In genomic region chr7:116834815-116835533, GRCh38 we compare ENCODE assay signal across 16 cellular contexts. TPM values are rescaled to one million over a fixed set of nuclear protein-coding genes. Genes with fewer than 3 reads are reported as not detected.
DNase-seq lines count a peak whose midpoint lies in the region; ATAC-seq and TF ChIP-seq lines count a peak whose summit lies in the region.
"Had no signal": no experiment of that assay in that cellular context is flagged by ENCODE, and none has a peak within 500 bp of the region (broad histone marks: within the 10 kb centered on the region; RNA-seq: fewer than 3 reads in every experiment).

No MANE protein-coding gene starts in this region.

- no peak overlapping the region for H3K27ac Mint-ChIP-seq in activated naive CD8-positive, alpha-beta T cell treated with anti-CD3 and anti-CD28 coated beads, Interleukin-2, amount 50 U/mL, for 24 hours
- H3K27ac Mint-ChIP-seq in activated naive CD8-positive, alpha-beta T cell treated with anti-CD3 and anti-CD28 coated beads for 36 hours: no peak overlapping the region
- H3K27ac Mint-ChIP-seq: activated CD4-positive, alpha-beta T cell treated with anti-CD3 and anti-CD28 coated beads, Interleukin-2, amount 10 ng/mL, durations not matched to agents 7 days and 5 days; activated naive CD4-positive, alpha-beta T cell treated with anti-CD3 and anti-CD28 coated beads for 36 hours; naive thymus-derived CD4-positive, alpha-beta T cell had no signal

- intact Hi-C loops in testis (cut with DNase I; ENCODE audit: low total_unique reads): no loop called here

- H3K9me3 ChIP-seq in SK-N-SH (no peaks in the 10 kb centered on the region), testis (no peaks in the 10 kb centered on the region)
- H3K9me3 ChIP-seq: sigmoid colon, upper lobe of left lung had no signal

- no peak for TF ChIP-seq POLR2A in testis (IDR thresholded peaks at IDR 0.05)

- no peaks in the 10 kb centered on the region for H3K36me3 Mint-ChIP-seq in activated naive CD8-positive, alpha-beta T cell treated with anti-CD3 and anti-CD28 coated beads, Interleukin-2, amount 50 U/mL, for 24 hours (ENCODE audit: low read depth)
- H3K36me3 Mint-ChIP-seq in activated naive CD8-positive, alpha-beta T cell treated with anti-CD3 and anti-CD28 coated beads for 36 hours: no peaks in the 10 kb centered on the region
- H3K36me3 Mint-ChIP-seq: naive thymus-derived CD4-positive, alpha-beta T cell had no signal

- H3K27me3 Mint-ChIP-seq in activated naive CD8-positive, alpha-beta T cell treated with anti-CD3 and anti-CD28 coated beads, Interleukin-2, amount 50 U/mL, for 24 hours: no peaks in the 10 kb centered on the region
- H3K27me3 Mint-ChIP-seq in activated naive CD8-positive, alpha-beta T cell treated with anti-CD3 and anti-CD28 coated beads for 36 hours: no peaks in the 10 kb centered on the region

- no peaks in the 10 kb centered on the region for H3K79me2 ChIP-seq in SK-N-SH (ENCODE audit: insufficient read depth)

- POLR2A ChIA-PET in SK-N-SH (lab: Yijun Ruan, JAX): no interaction called here

- H3K9ac ChIP-seq in SK-N-SH: no peak overlapping the region

- no peak overlapping the region for H3K4me3 ChIP-seq in SK-N-SH (ENCODE audit: low read depth in 2 of 2, low read length in 1 of 2)
- no peak overlapping the region for H3K4me3 ChIP-seq in testis
- H3K4me3 ChIP-seq: sigmoid colon, upper lobe of left lung had no signal

- H3K9me2 ChIP-seq in SK-N-SH: no peaks in the 10 kb centered on the region

- CTCF ChIA-PET in SK-N-SH (lab: Yijun Ruan, JAX): interaction anchor here (1.0 to 1.3 kb wide), 4 partner anchors 23 to 293 kb away, joined by 3 to 5 read pairs (median 3); no protein-coding TSS in a partner anchor

- H3K36me3 ChIP-seq in SK-N-SH (replicated peaks in 1 of 2; ENCODE audit: control insufficient read depth in 1 of 2, insufficient read depth in 2 of 2, low read length in 1 of 2) (no peaks in the 10 kb centered on the region), testis (ENCODE audit: low read depth, missing control alignments) (no peaks in the 10 kb centered on the region)
- H3K36me3 ChIP-seq: sigmoid colon, upper lobe of left lung had no signal

- whole genome bisulfite sequencing in SK-N-SH (ENCODE audit: low lambda C conversion rate): 7% methylated on average over 9 of the region's 9 CpGs
- 70 to 71% methylated on average over 9 of the region's 9 CpGs for WGBS in testis, 2 donors

- no peak for TF ChIP-seq CTCF in SK-N-SH (IDR thresholded peaks at IDR 0.05)
- no peak for TF ChIP-seq CTCF in testis (IDR thresholded peaks at IDR 0.05)

- peak; percentile 66 for ATAC-seq in activated naive CD8-positive, alpha-beta T cell treated with anti-CD3 and anti-CD28 coated beads, Interleukin-2, amount 50 U/mL, for 24 hours
- ATAC-seq in HG03196 (IDR thresholded peaks at IDR 0.05; ENCODE audit: unreplicated experiment): no peak
- ATAC-seq: naive thymus-derived CD4-positive, alpha-beta T cell had no signal

- no peak for DNase-seq in activated naive CD8-positive, alpha-beta T cell treated with anti-CD3 and anti-CD28 coated beads, Interleukin-2, amount 50 U/mL, for 24 hours
- no peak for DNase-seq in activated naive CD8-positive, alpha-beta T cell treated with anti-CD3 and anti-CD28 coated beads for 36 hours
- DNase-seq in SK-N-SH (no peak), glomerular visceral epithelial cell (ENCODE audit: extremely low spot score) (peak; percentile 31), testis (peak; percentile 20), foreskin melanocyte (no peak), NCI-H2081 treated with DMSO at 0.1 percent for 48 hours (lab: John Stamatoyannopoulos, UW) (no peak)
- DNase-seq: activated CD4-positive, alpha-beta T cell treated with anti-CD3 and anti-CD28 coated beads, Interleukin-2, amount 10 ng/mL, durations not matched to agents 7 days and 5 days; activated naive CD4-positive, alpha-beta T cell treated with anti-CD3 and anti-CD28 coated beads for 36 hours; EL; naive thymus-derived CD4-positive, alpha-beta T cell; NCI-H1105; NCI-H82; sigmoid colon; upper lobe of left lung had no signal

- H3K4me3 Mint-ChIP-seq in activated naive CD8-positive, alpha-beta T cell treated with anti-CD3 and anti-CD28 coated beads, Interleukin-2, amount 50 U/mL, for 24 hours: no peak overlapping the region
- no peak overlapping the region for H3K4me3 Mint-ChIP-seq in activated naive CD8-positive, alpha-beta T cell treated with anti-CD3 and anti-CD28 coated beads for 36 hours
- H3K4me3 Mint-ChIP-seq: activated CD4-positive, alpha-beta T cell treated with anti-CD3 and anti-CD28 coated beads, Interleukin-2, amount 10 ng/mL, durations not matched to agents 7 days and 5 days; activated naive CD4-positive, alpha-beta T cell treated with anti-CD3 and anti-CD28 coated beads for 36 hours; naive thymus-derived CD4-positive, alpha-beta T cell had no signal

- TF ChIP-seq EP300 in SK-N-SH (IDR thresholded peaks at IDR 0.05; ENCODE audit: borderline replicate concordance in 1 of 2, low read depth in 1 of 2, low read length in 1 of 2): no peak

- no peak overlapping the region for H2AFZ ChIP-seq in SK-N-SH (ENCODE audit: low read depth)

- H3K9me3 Mint-ChIP-seq in activated naive CD8-positive, alpha-beta T cell treated with anti-CD3 and anti-CD28 coated beads, Interleukin-2, amount 50 U/mL, for 24 hours: no peaks in the 10 kb centered on the region
- no peaks in the 10 kb centered on the region for H3K9me3 Mint-ChIP-seq in activated naive CD8-positive, alpha-beta T cell treated with anti-CD3 and anti-CD28 coated beads for 36 hours
- H3K9me3 Mint-ChIP-seq: activated CD4-positive, alpha-beta T cell treated with anti-CD3 and anti-CD28 coated beads, Interleukin-2, amount 10 ng/mL, durations not matched to agents 7 days and 5 days; activated naive CD4-positive, alpha-beta T cell treated with anti-CD3 and anti-CD28 coated beads for 36 hours had no signal

- H3K4me1 ChIP-seq in SK-N-SH (ENCODE audit: control insufficient read depth in 1 of 2, insufficient read depth in 2 of 2, low read depth in 1 of 2, low read length in 1 of 2): peaks cover 0 to 3% of the 10 kb centered on the region in 2 experiments; a peak in 2 of 4 replicates
- no peaks in the 10 kb centered on the region for H3K4me1 ChIP-seq in testis
- H3K4me1 ChIP-seq: sigmoid colon, upper lobe of left lung had no signal

- no peaks in the 10 kb centered on the region for H3K4me1 Mint-ChIP-seq in activated naive CD8-positive, alpha-beta T cell treated with anti-CD3 and anti-CD28 coated beads, Interleukin-2, amount 50 U/mL, for 24 hours
- H3K4me1 Mint-ChIP-seq in activated naive CD8-positive, alpha-beta T cell treated with anti-CD3 and anti-CD28 coated beads for 36 hours: no peaks in the 10 kb centered on the region
- H3K4me1 Mint-ChIP-seq: activated CD4-positive, alpha-beta T cell treated with anti-CD3 and anti-CD28 coated beads, Interleukin-2, amount 10 ng/mL, durations not matched to agents 7 days and 5 days; naive thymus-derived CD4-positive, alpha-beta T cell had no signal

- no peaks in the 10 kb centered on the region for H4K20me1 ChIP-seq in SK-N-SH (ENCODE audit: insufficient read depth)

- TF ChIP-seq RAD21 in SK-N-SH (IDR thresholded peaks at IDR 0.05; ENCODE audit: low read length): no peak

- peak overlapping the region; percentile 24; the same call in 1 of the 2 replicates for H3K4me2 ChIP-seq in SK-N-SH

- no peaks in the 10 kb centered on the region for H3F3A ChIP-seq in SK-N-SH (replicated peaks; ENCODE audit: insufficient read depth)

- H3K27ac ChIP-seq in SK-N-SH (ENCODE audit: low read depth in 2 of 2, low read length in 1 of 2): no peak overlapping the region
- no peak overlapping the region for H3K27ac ChIP-seq in testis
- H3K27ac ChIP-seq: sigmoid colon, upper lobe of left lung had no signal

- H3K27me3 ChIP-seq in SK-N-SH (ENCODE audit: insufficient read depth): peaks cover 9% of the 10 kb centered on the region; the same call in 1 of the 2 replicates
- no peaks in the 10 kb centered on the region for H3K27me3 ChIP-seq in testis
- H3K27me3 ChIP-seq: sigmoid colon, upper lobe of left lung had no signal

TF ChIP-seq in SK-N-SH, 30 proteins besides CTCF, POLR2A, EP300 and RAD21:
- peak; percentile 20; the same call in 1 of the 2 replicates for TF ChIP-seq PBX3 (IDR thresholded peaks at IDR 0.05)
- TF ChIP-seq NFIC (IDR thresholded peaks at IDR 0.05; ENCODE audit: borderline replicate concordance): peak; percentile 55
- 0 out of 2 replicates have a peak, but pooled peaks have one; percentile 12 for TF ChIP-seq TCF12 (IDR thresholded peaks at IDR 0.05)
- TF ChIP-seq SIN3A (IDR thresholded peaks at IDR 0.05; ENCODE audit: borderline replicate concordance, low read depth, low read length): no peak
- TF ChIP-seq ZBTB33 (IDR thresholded peaks at IDR 0.05; ENCODE audit: borderline replicate concordance, low read depth): no peak
- peak; percentile 19; the same call in 1 of the 2 replicates for TF ChIP-seq FOSL2 (IDR thresholded peaks at IDR 0.05; ENCODE audit: borderline replicate concordance, low read depth)

RNA-seq across cellular contexts. Expression of gene CAPZA2, which starts 27.4 kb away (rescaled TPM):
- 100 to 1,000 TPM; 158 to 177 TPM for total RNA-seq in activated naive CD8-positive, alpha-beta T cell treated with anti-CD3 and anti-CD28 coated beads for 36 hours
- polyA plus RNA-seq in SK-N-SH (2012; rRNA removed) (44.6 and 65.6 TPM in 2 replicates), testis (ENCODE audit: insufficient read depth, low read depth, low replicate concordance) (69.4 TPM)
- 85.6 and 130 TPM in 2 replicates for polyA plus RNA-seq in SK-N-SH (2012; cell fraction: cytosol; rRNA removed)
- 11.0 and 33.0 TPM in 2 replicates for polyA plus RNA-seq in SK-N-SH (2012; cell fraction: nucleus; rRNA removed)
- 10 to 100 TPM; 57.9 to 69.4 TPM for total RNA-seq in testis

Comparison
In these comparisons a context has a peak if more than half of its experiments do, and no peak if none do; other contexts are left out.
1. DNase-seq: peak in glomerular visceral epithelial cell (single experiment) and testis (single experiment); none in activated naive CD8-positive, alpha-beta T cell treated with anti-CD3 and anti-CD28 coated beads, Interleukin-2, amount 50 U/mL, for 24 hours (single experiment), activated naive CD8-positive, alpha-beta T cell treated with anti-CD3 and anti-CD28 coated beads for 36 hours (single experiment), SK-N-SH (single experiment), foreskin melanocyte (single experiment) and NCI-H2081 treated with DMSO at 0.1 percent for 48 hours (single experiment).